24 cellular contexts compared by ENCODE assay signal in genomic region chr20:15146948-15147347, GRCh38.
"Had no signal": no experiment of that assay in that cellular context is flagged by ENCODE, and none has a peak within 500 bp of the region (broad histone marks: within the 10 kb centered on the region; RNA-seq: fewer than 3 reads in every experiment).

No MANE protein-coding gene starts in this region.

- H3K4me3 Mint-ChIP-seq: activated CD4-positive, alpha-beta memory T cell treated with anti-CD3 and anti-CD28 coated beads, Interleukin-2, amount 10 ng/mL, durations not matched to agents 7 days and 5 days; activated naive CD8-positive, alpha-beta T cell; natural killer cell; WTC11 had no signal

- H3K27me3 ChIP-seq: body of pancreas, colonic mucosa, hepatocyte, left lung, right atrium auricular region, transverse colon, vagina had no signal

- FAIRE-seq: endometrium, keratinocyte, small intestine, TTC549 had no signal

- H3K4me2 ChIP-seq: hepatocyte had no signal

- H3K27ac ChIP-seq: body of pancreas, colonic mucosa, hepatocyte, left lung, right atrium auricular region, transverse colon, vagina had no signal

- H3K4me1 ChIP-seq: body of pancreas, colonic mucosa, left lung, right atrium auricular region, transverse colon, vagina had no signal

- H3K36me3 ChIP-seq: colonic mucosa, left lung, right atrium auricular region, transverse colon, vagina had no signal

- H3K27me3 Mint-ChIP-seq: activated CD4-positive, alpha-beta memory T cell treated with anti-CD3 and anti-CD28 coated beads, Interleukin-2, amount 10 ng/mL, durations not matched to agents 7 days and 5 days; activated naive CD8-positive, alpha-beta T cell had no signal

- H3K79me2 ChIP-seq: hepatocyte had no signal

- H3K4me1 Mint-ChIP-seq: activated CD4-positive, alpha-beta memory T cell treated with anti-CD3 and anti-CD28 coated beads, Interleukin-2, amount 10 ng/mL, durations not matched to agents 7 days and 5 days; natural killer cell had no signal

- H3K4me3 ChIP-seq: body of pancreas, colonic mucosa, hepatocyte, left lung, right atrium auricular region, transverse colon, vagina had no signal

- H2AFZ ChIP-seq: hepatocyte had no signal

- H3K9me3 ChIP-seq: body of pancreas, colonic mucosa, left lung, right atrium auricular region, transverse colon, vagina had no signal

- DNase-seq: activated CD4-positive, alpha-beta memory T cell treated with anti-CD3 and anti-CD28 coated beads, Interleukin-2, amount 10 ng/mL, durations not matched to agents 7 days and 5 days; activated CD4-positive, alpha-beta T cell treated with anti-CD3 and anti-CD28 coated beads for 4 hours; activated effector memory CD4-positive, alpha-beta T cell treated with anti-CD3 and anti-CD28 coated beads, Interleukin-2, amount 50 U/mL, for 16 hours; activated T-cell treated with anti-CD3 and anti-CD28 coated beads, Interleukin-2, amount 50 U/mL, for 48 hours; amygdala; body of pancreas; central memory CD4-positive, alpha-beta T cell; colonic mucosa; left lung; mammary epithelial cell; natural killer cell; nucleus accumbens; small intestine; stimulated activated CD4-positive, alpha-beta T cell treated with anti-CD3 and anti-CD28 coated beads, Interleukin-4, amount 100 ng/mL, for 24 hours; stimulated activated naive CD4-positive, alpha-beta T cell; transverse colon had no signal

- H3K36me3 Mint-ChIP-seq: activated naive CD8-positive, alpha-beta T cell; natural killer cell; WTC11 had no signal

- ATAC-seq: body of pancreas, left lung, natural killer cell, WTC11 had no signal

- H3K27ac Mint-ChIP-seq: activated CD4-positive, alpha-beta memory T cell treated with anti-CD3 and anti-CD28 coated beads, Interleukin-2, amount 10 ng/mL, durations not matched to agents 7 days and 5 days; activated naive CD8-positive, alpha-beta T cell; natural killer cell; WTC11 had no signal
